ENCODE assay signal across 10 cellular contexts in the genomic region with DNA sequence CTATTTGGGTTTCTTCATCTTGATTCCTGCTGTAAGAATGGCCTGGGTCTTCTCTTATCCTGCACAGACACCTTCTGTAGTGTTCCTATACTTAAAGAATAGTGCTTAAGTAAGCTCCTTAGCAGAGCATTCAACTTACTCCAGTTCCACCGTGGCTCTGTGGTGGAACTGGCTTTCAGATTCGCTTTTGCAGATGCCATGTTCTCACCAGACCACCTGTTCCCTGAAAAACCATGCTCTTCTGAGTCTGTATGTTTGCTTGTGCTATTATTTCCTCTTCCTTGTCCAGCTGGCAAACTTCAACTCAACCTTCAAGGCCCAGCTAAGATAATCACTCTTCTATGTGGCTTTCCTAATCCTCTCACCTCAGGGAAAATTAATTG. TPM values are rescaled to one million over a fixed set of nuclear protein-coding genes. Genes with fewer than 3 reads are reported as not detected.
DNase-seq lines count a peak whose midpoint lies in the region; ATAC-seq and TF ChIP-seq lines count a peak whose summit lies in the region.
"Had no signal": no experiment of that assay in that cellular context is flagged by ENCODE, and none has a peak within 500 bp of the region (broad histone marks: within the 10 kb centered on the region; RNA-seq: fewer than 3 reads in every experiment).

No MANE protein-coding gene starts in this region.

- no peak for TF ChIP-seq CTCF in MM.1S (IDR thresholded peaks at IDR 0.05; ENCODE audit: low read length)
- no peak for TF ChIP-seq CTCF in progenitor cell of endocrine pancreas (IDR thresholded peaks at IDR 0.05; ENCODE audit: unreplicated experiment)
- TF ChIP-seq CTCF in endothelial cell (IDR thresholded peaks at IDR 0.05; ENCODE audit: unreplicated experiment) = no peak

- no peaks in the 10 kb centered on the region for H3K9me3 ChIP-seq in MM.1S (replicated peaks; ENCODE audit: insufficient read depth, low read length)

- no peak overlapping the region for H3K9ac ChIP-seq in MM.1S (ENCODE audit: low read length)

- peaks cover 5% of the 10 kb centered on the region for H3K36me3 Mint-ChIP-seq in progenitor cell of endocrine pancreas (ENCODE audit: insufficient read depth)
- peaks cover 8% of the 10 kb centered on the region for H3K36me3 Mint-ChIP-seq in endothelial cell (ENCODE audit: low read depth, unreplicated experiment)

- H3F3A ChIP-seq in MM.1S (ENCODE audit: insufficient read depth, low read length) = peaks cover 37% of the 10 kb centered on the region

- H4K20me1 ChIP-seq in MM.1S (ENCODE audit: insufficient read depth, low read length) = no peaks in the 10 kb centered on the region

- peaks cover 56% of the 10 kb centered on the region for H3K4me1 ChIP-seq in MM.1S (ENCODE audit: low read length)

- no peaks in the 10 kb centered on the region for H3K9me2 ChIP-seq in MM.1S (replicated peaks; ENCODE audit: insufficient read depth, low read length)

- H3K27me3 Mint-ChIP-seq in progenitor cell of endocrine pancreas = no peaks in the 10 kb centered on the region
- H3K27me3 Mint-ChIP-seq in endothelial cell (ENCODE audit: unreplicated experiment) = peaks cover 7% of the 10 kb centered on the region

- peak overlapping the region; percentile 5 for H3K27ac Mint-ChIP-seq in progenitor cell of endocrine pancreas
- no peak overlapping the region for H3K27ac Mint-ChIP-seq in endothelial cell (ENCODE audit: unreplicated experiment)

- H3K27ac ChIP-seq in MM.1S (ENCODE audit: low read length) = peak overlapping the region; percentile 52; the same call in 1 of the 2 replicates

- H3K36me3 ChIP-seq in MM.1S (replicated peaks; ENCODE audit: insufficient read depth, low read length) = no peaks in the 10 kb centered on the region

- peak overlapping the region; percentile 7; the same call in 1 of the 2 replicates for H3K4me3 ChIP-seq in MM.1S (ENCODE audit: low read length)

- H3K9me3 Mint-ChIP-seq in progenitor cell of endocrine pancreas (ENCODE audit: low read depth) (no peaks in the 10 kb centered on the region), endothelial cell (ENCODE audit: unreplicated experiment) (no peaks in the 10 kb centered on the region)

- peak; percentile 26 for DNase-seq in CMK (ENCODE audit: low read depth)
- peak; percentile 79 for DNase-seq in MM.1S
- peak; percentile 20 for DNase-seq in dermis blood vessel endothelial cell
- no peak for DNase-seq in progenitor cell of endocrine pancreas (ENCODE audit: low spot score, unreplicated experiment)
- no peak for DNase-seq in iPS-NIHi7 (ENCODE audit: extremely low spot score)
- DNase-seq in endothelial cell (ENCODE audit: low spot score) = no peak
- no peak for DNase-seq in GOT3 (lab: John Stamatoyannopoulos, UW)
- DNase-seq: effector CD8-positive, alpha-beta T cell; SIG-M5 had no signal

- no peaks in the 10 kb centered on the region for H3K27me3 ChIP-seq in MM.1S (replicated peaks; ENCODE audit: insufficient read depth, low read length)

- no peak overlapping the region for H2AFZ ChIP-seq in MM.1S (ENCODE audit: low read length)

- peaks cover 69% of the 10 kb centered on the region for H3K79me2 ChIP-seq in MM.1S (ENCODE audit: low read length)

- peaks cover 39% of the 10 kb centered on the region for H3K4me1 Mint-ChIP-seq in progenitor cell of endocrine pancreas (ENCODE audit: low read depth)
- H3K4me1 Mint-ChIP-seq in endothelial cell (ENCODE audit: unreplicated experiment) = peaks cover 31% of the 10 kb centered on the region

- ATAC-seq in HG03039 (IDR thresholded peaks at IDR 0.05; ENCODE audit: unreplicated experiment) = no peak

- H3K4me2 ChIP-seq in MM.1S (ENCODE audit: low read depth, low read length) = peak overlapping the region; percentile 36; the same call in 1 of the 2 replicates

- H3K4me3 Mint-ChIP-seq in progenitor cell of endocrine pancreas (ENCODE audit: low read depth) (no peak overlapping the region), endothelial cell (ENCODE audit: unreplicated experiment) (no peak overlapping the region)

RNA-seq across cellular contexts. Expression of a gene that starts 4.9 kb away (rescaled TPM):
- total RNA-seq in dermis blood vessel endothelial cell (34.7 and 35.7 TPM in 2 replicates), progenitor cell of endocrine pancreas (77.2 and 79.6 TPM in 2 replicates), endothelial cell (ENCODE audit: unreplicated experiment) (35.6 TPM)

Comparison
In these comparisons a context has a peak if more than half of its experiments do, and no peak if none do; other contexts are left out.
1. DNase-seq: peak in CMK (single experiment), MM.1S (single experiment) and dermis blood vessel endothelial cell (single experiment); none in progenitor cell of endocrine pancreas (single experiment), iPS-NIHi7 (single experiment), endothelial cell (single experiment) and GOT3 (single experiment).